In genomic region chr19:31537136-31537535, GRCh38 we compare ENCODE assay signal across 25 cellular contexts.
"Had no signal": no experiment of that assay in that cellular context is flagged by ENCODE, and none has a peak within 500 bp of the region (broad histone marks: within the 10 kb centered on the region; RNA-seq: fewer than 3 reads in every experiment).

No MANE protein-coding gene starts in this region.

- H3K27ac Mint-ChIP-seq: activated CD4-positive, alpha-beta memory T cell treated with anti-CD3 and anti-CD28 coated beads for 36 hours; activated CD4-positive, alpha-beta T cell treated with anti-CD3 and anti-CD28 coated beads for 36 hours; activated CD4-positive, alpha-beta T cell treated with anti-CD3 and anti-CD28 coated beads, Interleukin-2, amount 10 ng/mL, durations not matched to agents 24 days and 14 days; activated CD8-positive, alpha-beta T cell treated with anti-CD3 and anti-CD28 coated beads, Interleukin-2, amount 10 ng/mL, durations not matched to agents 7 days and 5 days; activated naive CD4-positive, alpha-beta T cell treated with anti-CD3 and anti-CD28 coated beads, Interleukin-2, amount 50 U/mL, for 24 hours; activated naive CD8-positive, alpha-beta T cell treated with anti-CD3 and anti-CD28 coated beads for 36 hours; activated naive CD8-positive, alpha-beta T cell treated with anti-CD3 and anti-CD28 coated beads, Interleukin-2, amount 50 U/mL, for 24 hours; activated T-helper 17 cell treated with anti-CD3 and anti-CD28 coated beads, Interleukin-2, amount 50 U/mL, for 72 hours; dendritic cell treated with granulocyte-macrophage colony-stimulating factor and Interleukin-4, amounts not matched to agents 40 ng/mL and 50 ng/mL, for 4 days; effector memory CD8-positive, alpha-beta T cell had no signal

- DNase-seq: activated CD4-positive, alpha-beta memory T cell treated with anti-CD3 and anti-CD28 coated beads for 36 hours; activated CD4-positive, alpha-beta T cell treated with anti-CD3 and anti-CD28 coated beads for 36 hours; activated CD4-positive, alpha-beta T cell treated with anti-CD3 and anti-CD28 coated beads, Interleukin-2, amount 10 ng/mL, durations not matched to agents 24 days and 14 days; activated CD4-positive, CD25-positive, alpha-beta regulatory T cell; activated CD4-positive, CD25-positive, alpha-beta regulatory T cell treated with anti-CD3 and anti-CD28 coated beads, Interleukin-2, amount 50 U/mL, for 72 hours; activated CD8-positive, alpha-beta T cell treated with anti-CD3 and anti-CD28 coated beads, Interleukin-2, amount 10 ng/mL, durations not matched to agents 7 days and 5 days; activated effector memory CD4-positive, alpha-beta T cell treated with Interleukin-2 at 50 U/mL for 16 hours; activated gamma-delta T cell treated with Interleukin-2 at 50 U/mL for 16 hours; activated naive CD4-positive, alpha-beta T cell treated with Interleukin-2 at 50 U/mL for 16 hours; activated naive CD8-positive, alpha-beta T cell treated with anti-CD3 and anti-CD28 coated beads for 36 hours; activated naive CD8-positive, alpha-beta T cell treated with anti-CD3 and anti-CD28 coated beads, Interleukin-2, amount 50 U/mL, for 24 hours; activated T-cell treated with anti-CD3 and anti-CD28 coated beads, Interleukin-2, amount 50 U/mL, for 4 hours; anterior cingulate cortex; brain microvascular endothelial cell; dorsolateral prefrontal cortex; effector CD4-positive, alpha-beta T cell; effector memory CD8-positive, alpha-beta T cell; erythroblast; esophagus squamous epithelium; foreskin melanocyte; T-helper 2 cell had no signal

- H3K36me3 Mint-ChIP-seq: activated CD4-positive, alpha-beta memory T cell treated with anti-CD3 and anti-CD28 coated beads for 36 hours; activated naive CD4-positive, alpha-beta T cell treated with anti-CD3 and anti-CD28 coated beads, Interleukin-2, amount 50 U/mL, for 24 hours; activated naive CD8-positive, alpha-beta T cell treated with anti-CD3 and anti-CD28 coated beads for 36 hours had no signal

- H3K36me3 ChIP-seq: brain microvascular endothelial cell, esophagus squamous epithelium, gastroesophageal sphincter had no signal

- H3K9me3 Mint-ChIP-seq: activated naive CD4-positive, alpha-beta T cell treated with anti-CD3 and anti-CD28 coated beads, Interleukin-2, amount 50 U/mL, for 24 hours; effector memory CD8-positive, alpha-beta T cell had no signal

- ATAC-seq: activated CD4-positive, alpha-beta T cell treated with anti-CD3 and anti-CD28 coated beads for 36 hours; activated CD8-positive, alpha-beta T cell treated with anti-CD3 and anti-CD28 coated beads, Interleukin-2, amount 10 ng/mL, durations not matched to agents 7 days and 5 days; activated naive CD8-positive, alpha-beta T cell treated with anti-CD3 and anti-CD28 coated beads, Interleukin-2, amount 50 U/mL, for 24 hours; activated T-cell treated with anti-CD3 and anti-CD28 coated beads, Interleukin-2, amount 50 U/mL, for 4 hours; activated T-helper 17 cell treated with anti-CD3 and anti-CD28 coated beads, Interleukin-2, amount 50 U/mL, for 72 hours; effector memory CD8-positive, alpha-beta T cell; gastroesophageal sphincter had no signal

- H3K27me3 ChIP-seq: brain microvascular endothelial cell, esophagus squamous epithelium, gastroesophageal sphincter had no signal

- H3K4me1 ChIP-seq: esophagus squamous epithelium, gastroesophageal sphincter had no signal

- H3K4me3 ChIP-seq: dorsolateral prefrontal cortex, esophagus squamous epithelium, gastroesophageal sphincter had no signal

- H3K27me3 Mint-ChIP-seq: activated CD4-positive, alpha-beta T cell treated with anti-CD3 and anti-CD28 coated beads, Interleukin-2, amount 10 ng/mL, durations not matched to agents 24 days and 14 days; activated naive CD8-positive, alpha-beta T cell treated with anti-CD3 and anti-CD28 coated beads, Interleukin-2, amount 50 U/mL, for 24 hours; dendritic cell treated with granulocyte-macrophage colony-stimulating factor and Interleukin-4, amounts not matched to agents 40 ng/mL and 50 ng/mL, for 4 days had no signal

- H3K27ac ChIP-seq: brain microvascular endothelial cell, dorsolateral prefrontal cortex, esophagus squamous epithelium, gastroesophageal sphincter had no signal

- H3K9me3 ChIP-seq: gastroesophageal sphincter had no signal

- H3K4me3 Mint-ChIP-seq: activated CD4-positive, alpha-beta memory T cell treated with anti-CD3 and anti-CD28 coated beads for 36 hours; activated CD4-positive, alpha-beta T cell treated with anti-CD3 and anti-CD28 coated beads for 36 hours; activated CD4-positive, alpha-beta T cell treated with anti-CD3 and anti-CD28 coated beads, Interleukin-2, amount 10 ng/mL, durations not matched to agents 24 days and 14 days; activated CD8-positive, alpha-beta T cell treated with anti-CD3 and anti-CD28 coated beads, Interleukin-2, amount 10 ng/mL, durations not matched to agents 7 days and 5 days; activated naive CD4-positive, alpha-beta T cell treated with anti-CD3 and anti-CD28 coated beads, Interleukin-2, amount 50 U/mL, for 24 hours; activated naive CD8-positive, alpha-beta T cell treated with anti-CD3 and anti-CD28 coated beads for 36 hours; activated naive CD8-positive, alpha-beta T cell treated with anti-CD3 and anti-CD28 coated beads, Interleukin-2, amount 50 U/mL, for 24 hours; activated T-cell treated with anti-CD3 and anti-CD28 coated beads, Interleukin-2, amount 50 U/mL, for 4 hours; activated T-helper 17 cell treated with anti-CD3 and anti-CD28 coated beads, Interleukin-2, amount 50 U/mL, for 72 hours; dendritic cell treated with granulocyte-macrophage colony-stimulating factor and Interleukin-4, amounts not matched to agents 40 ng/mL and 50 ng/mL, for 4 days; effector memory CD8-positive, alpha-beta T cell had no signal

- H3K4me1 Mint-ChIP-seq: activated CD4-positive, alpha-beta T cell treated with anti-CD3 and anti-CD28 coated beads for 36 hours; activated CD4-positive, alpha-beta T cell treated with anti-CD3 and anti-CD28 coated beads, Interleukin-2, amount 10 ng/mL, durations not matched to agents 24 days and 14 days; activated naive CD4-positive, alpha-beta T cell treated with anti-CD3 and anti-CD28 coated beads, Interleukin-2, amount 50 U/mL, for 24 hours; activated naive CD8-positive, alpha-beta T cell treated with anti-CD3 and anti-CD28 coated beads for 36 hours; activated naive CD8-positive, alpha-beta T cell treated with anti-CD3 and anti-CD28 coated beads, Interleukin-2, amount 50 U/mL, for 24 hours; activated T-helper 17 cell treated with anti-CD3 and anti-CD28 coated beads, Interleukin-2, amount 50 U/mL, for 72 hours had no signal
